ENCODE assay signal across 25 cellular contexts in genomic region chr6:135033238-135033637, GRCh38. TPM values are rescaled to one million over a fixed set of nuclear protein-coding genes. Genes with fewer than 3 reads are reported as not detected.
DNase-seq lines count a peak whose midpoint lies in the region; ATAC-seq, FAIRE-seq and TF ChIP-seq lines count a peak whose summit lies in the region.
"Had no signal": no experiment of that assay in that cellular context is flagged by ENCODE, and none has a peak within 500 bp of the region (broad histone marks: within the 10 kb centered on the region; RNA-seq: fewer than 3 reads in every experiment).

No MANE protein-coding gene starts in this region.

- no peaks in the 10 kb centered on the region for H3K36me3 ChIP-seq in body of pancreas (replicated peaks in 1 of 2; ENCODE audit: insufficient read depth in 1 of 2, low read depth in 2 of 2)
- peaks cover 2 to 3% of the 10 kb centered on the region in 2 donors for H3K36me3 ChIP-seq in small intestine (ENCODE audit: control insufficient read depth in 2 of 2, insufficient read depth in 2 of 2, low read length in 2 of 2)

- intact Hi-C loops in body of pancreas (cut with DNase I): no loop called here

- H3K9me3 ChIP-seq in body of pancreas: no peaks in the 10 kb centered on the region
- H3K9me3 ChIP-seq in small intestine (ENCODE audit: control insufficient read depth, low read depth): no peaks in the 10 kb centered on the region
- H3K9me3 ChIP-seq: heart right ventricle, suprapubic skin had no signal

- H3K27me3 ChIP-seq in body of pancreas (no peaks in the 10 kb centered on the region), small intestine (ENCODE audit: control insufficient read depth in 2 of 2, insufficient read depth in 2 of 2, low read length in 2 of 2) (no peaks in the 10 kb centered on the region)
- H3K27me3 ChIP-seq: BLaER1 treated with 17β-estradiol and CSF1 and Interleukin-3, amounts not matched to agents 10 nM and 100 nM; heart right ventricle; suprapubic skin had no signal

- H3K36me3 Mint-ChIP-seq in activated naive CD8-positive, alpha-beta T cell: peaks cover 28% of the 10 kb centered on the region
- H3K36me3 Mint-ChIP-seq in activated naive CD8-positive, alpha-beta T cell treated with anti-CD3 and anti-CD28 coated beads, Interleukin-2, amount 50 U/mL, for 24 hours (ENCODE audit: low read depth): peaks cover 63% of the 10 kb centered on the region

- H3K4me3 ChIP-seq in body of pancreas (no peak overlapping the region), small intestine (ENCODE audit: low read depth in 1 of 2, low read length in 2 of 2) (no peak overlapping the region)
- H3K4me3 ChIP-seq: BLaER1 treated with 17β-estradiol and CSF1 and Interleukin-3, amounts not matched to agents 10 nM and 100 nM; heart right ventricle; suprapubic skin had no signal

- peak; percentile 57 for FAIRE-seq in small intestine (lab: Jason Lieb, UNC)
- FAIRE-seq: urothelium cell line had no signal

- no peaks in the 10 kb centered on the region for H3K27me3 Mint-ChIP-seq in activated naive CD8-positive, alpha-beta T cell
- H3K27me3 Mint-ChIP-seq in activated naive CD8-positive, alpha-beta T cell treated with anti-CD3 and anti-CD28 coated beads, Interleukin-2, amount 50 U/mL, for 24 hours: no peaks in the 10 kb centered on the region
- H3K27me3 Mint-ChIP-seq: activated CD4-positive, alpha-beta T cell treated with anti-CD3 and anti-CD28 coated beads, Interleukin-2, amount 10 ng/mL, durations not matched to agents 7 days and 5 days had no signal

- TF ChIP-seq POLR2A in body of pancreas (IDR thresholded peaks at IDR 0.05): no peak

- H3K4me1 ChIP-seq in body of pancreas: peaks cover 26% of the 10 kb centered on the region
- H3K4me1 ChIP-seq in small intestine (ENCODE audit: control insufficient read depth in 2 of 2, insufficient read depth in 1 of 2, low read depth in 1 of 2, low read length in 1 of 2): no peaks in the 10 kb centered on the region
- H3K4me1 ChIP-seq: BLaER1 treated with 17β-estradiol and CSF1 and Interleukin-3, amounts not matched to agents 10 nM and 100 nM; suprapubic skin had no signal

- peak overlapping the region; percentile 58 for H3K27ac Mint-ChIP-seq in activated naive CD8-positive, alpha-beta T cell
- H3K27ac Mint-ChIP-seq in activated naive CD8-positive, alpha-beta T cell treated with anti-CD3 and anti-CD28 coated beads, Interleukin-2, amount 50 U/mL, for 24 hours: no peak overlapping the region
- H3K27ac Mint-ChIP-seq: activated CD4-positive, alpha-beta T cell treated with anti-CD3 and anti-CD28 coated beads, Interleukin-2, amount 10 ng/mL, durations not matched to agents 7 days and 5 days; T-helper 2 cell treated with Interferon-gamma antibody and Interleukin-4, amounts not matched to agents 5 μg/mL and 100 μg/mL, for 36 hours had no signal

- peaks cover 72% of the 10 kb centered on the region for H3K4me1 Mint-ChIP-seq in activated naive CD8-positive, alpha-beta T cell (ENCODE audit: low read depth)
- H3K4me1 Mint-ChIP-seq in activated naive CD8-positive, alpha-beta T cell treated with anti-CD3 and anti-CD28 coated beads, Interleukin-2, amount 50 U/mL, for 24 hours: peaks cover 51% of the 10 kb centered on the region
- H3K4me1 Mint-ChIP-seq: neural crest cell had no signal

- TF ChIP-seq CTCF in body of pancreas (IDR thresholded peaks at IDR 0.05): no peak

- H3K9me3 Mint-ChIP-seq in activated naive CD8-positive, alpha-beta T cell (ENCODE audit: low read depth): no peaks in the 10 kb centered on the region
- H3K9me3 Mint-ChIP-seq in activated naive CD8-positive, alpha-beta T cell treated with anti-CD3 and anti-CD28 coated beads, Interleukin-2, amount 50 U/mL, for 24 hours: no peaks in the 10 kb centered on the region
- H3K9me3 Mint-ChIP-seq: activated CD4-positive, alpha-beta T cell treated with anti-CD3 and anti-CD28 coated beads, Interleukin-2, amount 10 ng/mL, durations not matched to agents 7 days and 5 days; neural crest cell; T-helper 2 cell treated with Interferon-gamma antibody and Interleukin-4, amounts not matched to agents 5 μg/mL and 100 μg/mL, for 36 hours had no signal

- 20 to 21% methylated on average over 3 of the region's 3 CpGs for WGBS in body of pancreas, 2 donors
- WGBS in small intestine, 3 donors: 15 to 69% (median 30%) methylated on average over 3 of the region's 3 CpGs

- no peak overlapping the region for H3K4me3 Mint-ChIP-seq in activated naive CD8-positive, alpha-beta T cell
- H3K4me3 Mint-ChIP-seq in activated naive CD8-positive, alpha-beta T cell treated with anti-CD3 and anti-CD28 coated beads, Interleukin-2, amount 50 U/mL, for 24 hours: no peak overlapping the region
- H3K4me3 Mint-ChIP-seq: activated CD4-positive, alpha-beta T cell treated with anti-CD3 and anti-CD28 coated beads, Interleukin-2, amount 10 ng/mL, durations not matched to agents 7 days and 5 days; neural crest cell; T-helper 2 cell treated with Interferon-gamma antibody and Interleukin-4, amounts not matched to agents 5 μg/mL and 100 μg/mL, for 36 hours had no signal

- no peak for ATAC-seq in activated naive CD8-positive, alpha-beta T cell treated with anti-CD3 and anti-CD28 coated beads, Interleukin-2, amount 50 U/mL, for 24 hours
- ATAC-seq in body of pancreas: peak; percentile 86
- no peak for ATAC-seq in HG03571 (IDR thresholded peaks at IDR 0.05; ENCODE audit: unreplicated experiment)
- ATAC-seq in HG02759 (IDR thresholded peaks at IDR 0.05; ENCODE audit: unreplicated experiment): no peak
- ATAC-seq: SK-N-SH treated with all-trans-retinoic acid at 6 μM for 48 hours had no signal

- H3K27ac ChIP-seq in body of pancreas (peak overlapping the region in 2 of 4 donors; percentile 12 to 22), small intestine (ENCODE audit: low read depth in 1 of 2, low read length in 1 of 2) (peak overlapping the region in 1 of 2 donors; percentile 41)
- H3K27ac ChIP-seq: BLaER1 treated with 17β-estradiol and CSF1 and Interleukin-3, amounts not matched to agents 10 nM and 100 nM; epithelial cell of prostate; heart right ventricle; KMS-11; suprapubic skin; VCaP had no signal

- no peak for DNase-seq in activated naive CD8-positive, alpha-beta T cell treated with anti-CD3 and anti-CD28 coated beads, Interleukin-2, amount 50 U/mL, for 24 hours
- DNase-seq in HT-29 (ENCODE audit: low spot score): peak; percentile 42
- DNase-seq in body of pancreas: peak; percentile 42 to 58 (median 53)
- DNase-seq in small intestine: peak; percentile 97
- DNase-seq in NOMO-1 (lab: John Stamatoyannopoulos, UW; ENCODE audit: unreplicated experiment in 2 of 2): no peak
- DNase-seq: activated CD4-positive, alpha-beta T cell treated with anti-CD3 and anti-CD28 coated beads, Interleukin-2, amount 10 ng/mL, durations not matched to agents 7 days and 5 days; activated CD8-positive, alpha-beta memory T cell treated with anti-CD3 and anti-CD28 coated beads, Interleukin-2, amount 50 U/mL, for 48 hours; activated gamma-delta T cell; aorta; central memory CD4-positive, alpha-beta T cell; heart right ventricle; MV-4-11; NCI-H526 treated with DMSO at 0.1 percent for 48 hours had no signal

RNA-seq across cellular contexts. Expression of gene HBS1L, which starts 21.4 kb away (rescaled TPM):
- total RNA-seq in HT-29 (2014; rRNA removed; shearing (Covaris generic)): 65.1 and 74.3 TPM in 2 replicates
- 10 to 100 TPM; 21.3 to 29.0 TPM for total RNA-seq in body of pancreas
- 10 to 100 TPM; 23.0 to 34.7 (median 26.7) TPM for polyA plus RNA-seq in small intestine

Comparison
In these comparisons a context has a peak if more than half of its experiments do, and no peak if none do; other contexts are left out.
1. DNase-seq: peak in HT-29 (single experiment), body of pancreas (4 of 4) and small intestine (single experiment); none in activated naive CD8-positive, alpha-beta T cell treated with anti-CD3 and anti-CD28 coated beads, Interleukin-2, amount 50 U/mL, for 24 hours (single experiment) and NOMO-1 (0 of 2).